Comparison of ENCODE assay signal across 1 cellular context in the genomic region with DNA sequence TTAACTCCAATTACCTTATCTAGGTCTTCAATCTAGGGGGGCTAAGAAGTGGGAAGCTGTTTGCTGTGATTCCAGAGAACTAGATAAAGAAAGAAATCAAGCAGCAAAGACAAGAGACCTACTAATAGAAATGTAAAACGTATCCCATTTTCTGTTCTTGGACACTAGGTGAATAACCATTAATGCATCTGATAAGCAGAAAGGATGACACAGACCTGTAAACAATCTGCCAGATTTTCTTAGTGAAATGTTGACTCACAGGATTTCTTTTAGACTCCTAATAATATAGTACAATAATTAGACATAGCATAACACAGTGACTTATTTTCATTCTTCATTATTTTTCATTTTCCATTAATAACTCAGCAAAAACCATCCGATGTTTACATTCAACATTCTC.
TF ChIP-seq lines count a peak whose summit lies in the region.

No MANE protein-coding gene starts in this region.

TF ChIP-seq in K562, 482 proteins besides CTCF, POLR2A, EP300 and RAD21 (continued from another document):
- TF ChIP-seq, protein P1, sequence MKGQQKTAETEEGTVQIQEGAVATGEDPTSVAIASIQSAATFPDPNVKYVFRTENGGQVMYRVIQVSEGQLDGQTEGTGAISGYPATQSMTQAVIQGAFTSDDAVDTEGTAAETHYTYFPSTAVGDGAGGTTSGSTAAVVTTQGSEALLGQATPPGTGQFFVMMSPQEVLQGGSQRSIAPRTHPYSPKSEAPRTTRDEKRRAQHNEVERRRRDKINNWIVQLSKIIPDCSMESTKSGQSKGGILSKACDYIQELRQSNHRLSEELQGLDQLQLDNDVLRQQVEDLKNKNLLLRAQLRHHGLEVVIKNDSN (CRISPR knock-in tag; IDR thresholded peaks at IDR 0.05): no peak
- TF ChIP-seq, protein P2, sequence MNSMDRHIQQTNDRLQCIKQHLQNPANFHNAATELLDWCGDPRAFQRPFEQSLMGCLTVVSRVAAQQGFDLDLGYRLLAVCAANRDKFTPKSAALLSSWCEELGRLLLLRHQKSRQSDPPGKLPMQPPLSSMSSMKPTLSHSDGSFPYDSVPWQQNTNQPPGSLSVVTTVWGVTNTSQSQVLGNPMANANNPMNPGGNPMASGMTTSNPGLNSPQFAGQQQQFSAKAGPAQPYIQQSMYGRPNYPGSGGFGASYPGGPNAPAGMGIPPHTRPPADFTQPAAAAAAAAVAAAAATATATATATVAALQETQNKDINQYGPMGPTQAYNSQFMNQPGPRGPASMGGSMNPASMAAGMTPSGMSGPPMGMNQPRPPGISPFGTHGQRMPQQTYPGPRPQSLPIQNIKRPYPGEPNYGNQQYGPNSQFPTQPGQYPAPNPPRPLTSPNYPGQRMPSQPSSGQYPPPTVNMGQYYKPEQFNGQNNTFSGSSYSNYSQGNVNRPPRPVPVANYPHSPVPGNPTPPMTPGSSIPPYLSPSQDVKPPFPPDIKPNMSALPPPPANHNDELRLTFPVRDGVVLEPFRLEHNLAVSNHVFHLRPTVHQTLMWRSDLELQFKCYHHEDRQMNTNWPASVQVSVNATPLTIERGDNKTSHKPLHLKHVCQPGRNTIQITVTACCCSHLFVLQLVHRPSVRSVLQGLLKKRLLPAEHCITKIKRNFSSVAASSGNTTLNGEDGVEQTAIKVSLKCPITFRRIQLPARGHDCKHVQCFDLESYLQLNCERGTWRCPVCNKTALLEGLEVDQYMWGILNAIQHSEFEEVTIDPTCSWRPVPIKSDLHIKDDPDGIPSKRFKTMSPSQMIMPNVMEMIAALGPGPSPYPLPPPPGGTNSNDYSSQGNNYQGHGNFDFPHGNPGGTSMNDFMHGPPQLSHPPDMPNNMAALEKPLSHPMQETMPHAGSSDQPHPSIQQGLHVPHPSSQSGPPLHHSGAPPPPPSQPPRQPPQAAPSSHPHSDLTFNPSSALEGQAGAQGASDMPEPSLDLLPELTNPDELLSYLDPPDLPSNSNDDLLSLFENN (IDR thresholded peaks at IDR 0.05; ENCODE audit: low read depth in 2 of 2, low read length in 2 of 2): no peak
- TF ChIP-seq ZNF444 (CRISPR knock-in tag; IDR thresholded peaks at IDR 0.05): no peak
- TF ChIP-seq ASH1L (IDR thresholded peaks at IDR 0.05; ENCODE audit: borderline replicate concordance, low read depth, partially characterized antibody): no peak
- no peak for TF ChIP-seq TGIF2 (CRISPR knock-in tag; IDR thresholded peaks at IDR 0.05)
- peak in 1 of 2 experiments; percentile 63; a peak in 3 of 4 replicates for TF ChIP-seq KDM1A (IDR thresholded peaks at IDR 0.05)
- no peak for TF ChIP-seq STAG1 (CRISPR knock-in tag; IDR thresholded peaks at IDR 0.05; ENCODE audit: borderline replicate concordance)
- TF ChIP-seq DNMT1 (IDR thresholded peaks at IDR 0.05): no peak
- TF ChIP-seq ELF4 (CRISPR knock-in tag; IDR thresholded peaks at IDR 0.05): no peak
- no peak for TF ChIP-seq SMARCA4 (IDR thresholded peaks at IDR 0.05)
- TF ChIP-seq ERF (CRISPR knock-in tag; IDR thresholded peaks at IDR 0.05): no peak
- no peak for TF ChIP-seq CXXC5 (CRISPR knock-in tag; IDR thresholded peaks at IDR 0.05)
TF ChIP-seq in K562: peak in this region for 2.
